Comparison of ENCODE assay signal across 19 cellular contexts in the genomic region with DNA sequence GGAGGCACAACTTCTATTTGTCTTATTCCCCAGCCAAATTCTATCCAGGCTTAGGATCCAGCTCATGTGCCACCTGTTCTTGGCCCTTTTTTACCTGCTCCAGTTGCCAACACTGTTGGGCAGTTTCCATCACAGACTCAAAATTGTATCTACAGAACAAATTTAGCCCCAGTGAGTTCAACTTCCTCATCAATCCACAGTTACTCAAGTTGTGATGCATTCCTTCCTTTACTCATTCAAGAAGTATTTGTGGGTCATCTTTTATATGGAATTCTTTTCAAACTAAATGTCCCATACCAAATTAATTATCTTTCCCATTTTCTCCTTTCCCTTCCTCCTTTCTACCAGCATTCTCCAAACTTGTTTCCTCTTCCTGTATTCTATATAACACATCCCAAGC.
"Had no signal": no experiment of that assay in that cellular context is flagged by ENCODE, and none has a peak within 500 bp of the region (broad histone marks: within the 10 kb centered on the region; RNA-seq: fewer than 3 reads in every experiment).

No MANE protein-coding gene starts in this region.

- DNase-seq: activated B cell treated with CpG ODN at 0.5 μM for 24 hours; activated CD4-positive, alpha-beta T cell treated with anti-CD3 and anti-CD28 coated beads, Interleukin-2, amount 10 ng/mL, durations not matched to agents 24 days and 14 days; activated CD8-positive, alpha-beta memory T cell treated with anti-CD3 and anti-CD28 coated beads, Interleukin-2, amount 50 U/mL, for 4 hours; activated CD8-positive, alpha-beta T cell treated with anti-CD3 and anti-CD28 coated beads, Interleukin-2, amount 10 ng/mL, durations not matched to agents 7 days and 5 days; activated gamma-delta T cell; activated T-cell treated with anti-CD3 and anti-CD28 coated beads, Interleukin-2, amount 50 U/mL, for 48 hours; amniotic stem cell; body of pancreas; cerebellar nuclear complex; effector CD8-positive, alpha-beta T cell; islet precursor cell; mammary epithelial cell; naive B cell; pancreas had no signal

- ATAC-seq: activated CD8-positive, alpha-beta T cell treated with anti-CD3 and anti-CD28 coated beads, Interleukin-2, amount 10 ng/mL, durations not matched to agents 7 days and 5 days; activated naive CD4-positive, alpha-beta T cell treated with anti-CD3 and anti-CD28 coated beads, Interleukin-2, amount 50 U/mL, for 72 hours; body of pancreas; gastroesophageal sphincter; left lobe of liver; pancreas; stimulated activated effector memory CD8-positive, alpha-beta T cell treated with anti-CD3 and anti-CD28 coated beads, Interleukin-12 subunit alpha, Interleukin-12 subunit beta, amount 100 ng/mL, for 72 hours had no signal

- H3K4me3 ChIP-seq: body of pancreas, gastroesophageal sphincter, neural progenitor cell, pancreas had no signal
